Comparison of ENCODE assay signal across 11 cellular contexts in the genomic region with DNA sequence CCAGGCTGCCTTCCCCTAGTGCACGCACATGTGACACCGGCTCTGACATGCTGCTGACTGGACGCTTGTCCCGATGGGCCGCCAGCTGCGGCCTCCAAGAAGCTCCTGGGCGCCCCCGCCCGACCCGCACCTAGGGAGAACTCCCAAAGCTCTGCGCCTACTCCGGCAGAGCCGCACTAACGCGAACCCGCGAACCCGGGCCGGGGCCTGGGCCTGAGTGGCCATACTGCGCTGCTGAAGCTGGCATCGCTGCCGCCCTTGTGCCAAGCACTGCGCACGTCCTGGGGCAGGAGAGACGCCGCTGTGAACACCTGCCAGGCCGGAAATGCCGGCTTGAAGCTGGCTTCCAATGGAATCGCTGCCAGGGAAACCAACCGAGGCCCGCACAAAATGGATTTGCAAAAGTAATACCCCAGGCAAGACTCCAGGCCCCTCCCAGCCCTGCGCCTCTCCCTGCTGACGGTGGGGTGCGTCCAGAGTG.
A peak's percentile ranks its signal among the peaks of the same experiment; 100 is the strongest.
DNase-seq lines count a peak whose midpoint lies in the region; ATAC-seq, FAIRE-seq and TF ChIP-seq lines count a peak whose summit lies in the region.
"Had no signal": no experiment of that assay in that cellular context is flagged by ENCODE, and none has a peak within 500 bp of the region (broad histone marks: within the 10 kb centered on the region; RNA-seq: fewer than 3 reads in every experiment).

No MANE protein-coding gene starts in this region.

- H3K27ac ChIP-seq in left lung, result no peak overlapping the region
- no peak overlapping the region for H3K27ac ChIP-seq in thyroid gland

- H3K9me3 ChIP-seq in left lung (no peaks in the 10 kb centered on the region), thyroid gland (no peaks in the 10 kb centered on the region)
- H3K9me3 ChIP-seq: HAP-1 had no signal

- H3K27me3 ChIP-seq in left lung (peaks cover 3 to 7% of the 10 kb centered on the region in 2 donors), thyroid gland (no peaks in the 10 kb centered on the region)

- TF ChIP-seq POLR2A in thyroid gland (IDR thresholded peaks at IDR 0.05), result no peak

- no peak for TF ChIP-seq CTCF in left lung (IDR thresholded peaks at IDR 0.05)
- no peak for TF ChIP-seq CTCF in thyroid gland (IDR thresholded peaks at IDR 0.05)
- TF ChIP-seq CTCF in D721Med (IDR thresholded peaks at IDR 0.05; ENCODE audit: insufficient read depth, missing control alignments), result no peak

- no peak for FAIRE-seq in D721Med (lab: Jason Lieb, UNC)
- FAIRE-seq: keratinocyte had no signal

- peak; percentile 37 for DNase-seq in NCI-H82 (lab: John Stamatoyannopoulos, UW)
- DNase-seq in NCI-H82 treated with DMSO at 0.1 percent for 48 hours (lab: John Stamatoyannopoulos, UW; ENCODE audit: unreplicated experiment), result no peak
- peak; percentile 10 for DNase-seq in dermis blood vessel endothelial cell
- DNase-seq in left lung, result peak; percentile 33 to 72
- peak; percentile 29 to 56 for DNase-seq in thyroid gland
- DNase-seq in D721Med (ENCODE audit: insufficient read length, low spot score), result no peak
- no peak for DNase-seq in activated gamma-delta T cell treated with Interleukin-2 at 50 U/mL for 16 hours
- DNase-seq: activated CD8-positive, alpha-beta memory T cell treated with anti-CD3 and anti-CD28 coated beads, Interleukin-2, amount 50 U/mL, for 4 hours had no signal

- H3K36me3 ChIP-seq in left lung, result no peaks in the 10 kb centered on the region
- H3K36me3 ChIP-seq in thyroid gland, result no peaks in the 10 kb centered on the region
- H3K36me3 ChIP-seq: HAP-1 had no signal

- WGBS in thyroid gland, 2 donors, result 1 to 4% methylated on average over 8 to 12 of the region's 34 CpGs

- peak; percentile 73 for ATAC-seq in left lung
- ATAC-seq in HG02938 (IDR thresholded peaks at IDR 0.05; ENCODE audit: unreplicated experiment), result no peak

- intact Hi-C loops in left lung (cut with DNase I), result no loop called here
- intact Hi-C loops in thyroid gland (cut with DNase I), result no loop called here

- H3K4me3 ChIP-seq in left lung (no peak overlapping the region), thyroid gland (replicated peaks in 1 of 3) (peak overlapping the region in 1 of 3 donors; percentile 23)
- H3K4me3 ChIP-seq: HAP-1 had no signal

- H3K4me1 ChIP-seq in left lung (no peaks in the 10 kb centered on the region), thyroid gland (no peaks in the 10 kb centered on the region)
- H3K4me1 ChIP-seq: HAP-1 had no signal

Comparison
In these comparisons a context has a peak if more than half of its experiments do, and no peak if none do; other contexts are left out.
1. DNase-seq: peak in NCI-H82 (single experiment), dermis blood vessel endothelial cell (single experiment), left lung (2 of 2) and thyroid gland (2 of 2); none in NCI-H82 treated with DMSO at 0.1 percent for 48 hours (single experiment), D721Med (single experiment) and activated gamma-delta T cell treated with Interleukin-2 at 50 U/mL for 16 hours (single experiment).